ENCODE assay signal across 24 cellular contexts in genomic region chr4:163582688-163583087, GRCh38.
A peak's percentile ranks its signal among the peaks of the same experiment; 100 is the strongest.
DNase-seq lines count a peak whose midpoint lies in the region; ATAC-seq, FAIRE-seq and TF ChIP-seq lines count a peak whose summit lies in the region.
"Had no signal": no experiment of that assay in that cellular context is flagged by ENCODE, and none has a peak within 500 bp of the region (broad histone marks: within the 10 kb centered on the region; RNA-seq: fewer than 3 reads in every experiment).

No MANE protein-coding gene starts in this region.

- H3K4me3 ChIP-seq in OCI-LY1 (ENCODE audit: low read depth, low read length, poor library complexity, severe bottlenecking) = no peak overlapping the region
- no peak overlapping the region for H3K4me3 ChIP-seq in H1 (ENCODE audit: extremely low read depth in 1 of 4, insufficient read depth in 2 of 4, low read depth in 3 of 4, low read length in 4 of 4)
- H3K4me3 ChIP-seq: MG63 had no signal

- CTCF ChIA-PET in H1 (lab: Charles Lee; ENCODE audit: partially characterized antibody) = no interaction called here

- no peaks in the 10 kb centered on the region for H3K27me3 Mint-ChIP-seq in stimulated activated naive B cell treated with anti-CD40 and anti-IgM and Interleukin-4, amounts not matched to agents 10 μg/mL and 1 μg/mL and 100 μg/mL, for 72 hours

- peak overlapping the region; percentile 58 to 61 for H3K4me3 Mint-ChIP-seq in stimulated activated naive B cell treated with anti-CD40 and anti-IgM and Interleukin-4, amounts not matched to agents 10 μg/mL and 1 μg/mL and 100 μg/mL, for 72 hours
- H3K4me3 Mint-ChIP-seq: T-cell had no signal

- no peaks in the 10 kb centered on the region for H3F3A ChIP-seq in OCI-LY1 (ENCODE audit: insufficient read depth, low read length)

- intact Hi-C loops in sciatic nerve (cut with DNase I) = no loop called here

- no peak overlapping the region for H2BK15ac ChIP-seq in H1 (ENCODE audit: low read length)

- H4K8ac ChIP-seq in H1 (ENCODE audit: extremely low read depth, insufficient read depth, low read length) = no peak overlapping the region

- no peaks in the 10 kb centered on the region for H3K9me2 ChIP-seq in OCI-LY1 (ENCODE audit: low read depth, low read length)

- no peak for TF ChIP-seq POLR2A in H1 (IDR thresholded peaks at IDR 0.05; ENCODE audit: control extremely low read depth in 1 of 2, low read depth in 2 of 2, low read length in 2 of 2)

- H3K23me2 ChIP-seq in H1 (ENCODE audit: low read depth, low read length) = no peaks in the 10 kb centered on the region

- no peak overlapping the region for H3K4ac ChIP-seq in H1 (replicated peaks; ENCODE audit: insufficient read length, low read depth, low read length)

- H2BK120ac ChIP-seq in H1 (replicated peaks; ENCODE audit: low read depth, low read length) = no peak overlapping the region

- H2BK20ac ChIP-seq in H1 (ENCODE audit: low read length) = no peak overlapping the region

- TF ChIP-seq EP300 in H1 (IDR thresholded peaks at IDR 0.05; ENCODE audit: borderline replicate concordance in 1 of 2, low read depth in 2 of 2, low read length in 2 of 2) = no peak

- no peaks in the 10 kb centered on the region for H3K9me3 ChIP-seq in OCI-LY1 (ENCODE audit: low read length)
- peaks cover 2 to 5% of the 10 kb centered on the region in 2 experiments; a peak in 1 of 4 replicates for H3K9me3 ChIP-seq in H1 (ENCODE audit: insufficient read depth in 2 of 2, low read depth in 1 of 2, low read length in 1 of 2)
- H3K9me3 ChIP-seq: MG63 had no signal

- no peak overlapping the region for H3K18ac ChIP-seq in H1 (ENCODE audit: extremely low read depth, low read length)

- no peak overlapping the region for H2AK5ac ChIP-seq in H1 (ENCODE audit: low read depth, low read length)

- H3K36me3 ChIP-seq in OCI-LY1 (ENCODE audit: insufficient read depth, low read length) (no peaks in the 10 kb centered on the region), H1 (ENCODE audit: control insufficient read depth in 2 of 4, insufficient read depth in 4 of 4, low read length in 3 of 4) (no peaks in the 10 kb centered on the region)
- H3K36me3 ChIP-seq: MG63 had no signal

- whole genome bisulfite sequencing in H1 (ENCODE audit: extremely low coverage in 1 of 2, insufficient coverage in 1 of 2, insufficient read length in 1 of 2, insufficient replicate concordance in 2 of 2, low coverage in 1 of 2, low lambda C conversion rate in 2 of 2, missing lambda C conversion rate in 1 of 2), 2 experiments = 89% methylated on average over 2 of the region's 2 CpGs; no CpG with 5 or more reads in 1 of the 2 experiments

- no peaks in the 10 kb centered on the region for H4K20me1 ChIP-seq in OCI-LY1 (ENCODE audit: insufficient read depth, low read length)
- no peaks in the 10 kb centered on the region for H4K20me1 ChIP-seq in H1 (replicated peaks in 1 of 2; ENCODE audit: control insufficient read depth in 1 of 2, insufficient read depth in 2 of 2, low read length in 2 of 2)

- no peaks in the 10 kb centered on the region for H3K79me2 ChIP-seq in OCI-LY1 (ENCODE audit: insufficient read depth, low read length)
- H3K79me2 ChIP-seq in H1 (ENCODE audit: control insufficient read depth in 1 of 2, insufficient read depth in 2 of 2, low read length in 2 of 2) = no peaks in the 10 kb centered on the region

- no peak overlapping the region for H4K91ac ChIP-seq in H1 (replicated peaks; ENCODE audit: insufficient read length, low read length)

- H3K27me3 ChIP-seq in OCI-LY1 (ENCODE audit: insufficient read depth, low read length) (no peaks in the 10 kb centered on the region), H1 (replicated peaks in 1 of 4; ENCODE audit: control insufficient read depth in 3 of 4, extremely low read depth in 1 of 4, insufficient read depth in 3 of 4, low read length in 3 of 4) (no peaks in the 10 kb centered on the region)
- H3K27me3 ChIP-seq: MG63 had no signal

- H3K36me3 Mint-ChIP-seq in stimulated activated naive B cell treated with anti-CD40 and anti-IgM and Interleukin-4, amounts not matched to agents 10 μg/mL and 1 μg/mL and 100 μg/mL, for 72 hours = peaks cover 2 to 11% of the 10 kb centered on the region in 2 donors
- H3K36me3 Mint-ChIP-seq: T-cell had no signal

- no peak overlapping the region for H3K56ac ChIP-seq in H1 (replicated peaks; ENCODE audit: insufficient read length, low read depth, low read length)

- peaks cover 20 to 78% of the 10 kb centered on the region in 2 donors for H3K4me1 Mint-ChIP-seq in stimulated activated naive B cell treated with anti-CD40 and anti-IgM and Interleukin-4, amounts not matched to agents 10 μg/mL and 1 μg/mL and 100 μg/mL, for 72 hours

- no peak overlapping the region for H4K5ac ChIP-seq in H1 (ENCODE audit: insufficient read length, low read depth, low read length)

- no peak for FAIRE-seq in H1 (lab: Jason Lieb, UNC)
- FAIRE-seq: G401.6 had no signal

- no peak overlapping the region for H2BK12ac ChIP-seq in H1 (ENCODE audit: low read depth, low read length)

- H3K27ac ChIP-seq in OCI-LY1 (ENCODE audit: low read depth, low read length, poor library complexity, severe bottlenecking) (no peak overlapping the region), H1 (ENCODE audit: low read depth, low read length) (no peak overlapping the region)
- H3K27ac ChIP-seq: KMS-11, RWPE1 had no signal

- TF ChIP-seq CTCF in OCI-LY1 (IDR thresholded peaks at IDR 0.05; ENCODE audit: low read length) (no peak), H1 (IDR thresholded peaks at IDR 0.05; ENCODE audit: control extremely low read depth in 1 of 3, insufficient read depth in 1 of 3, low read depth in 1 of 3, low read length in 3 of 3) (no peak)

- POLR2A ChIA-PET in H1 (lab: Charles Lee; ENCODE audit: partially characterized antibody) = no interaction called here

- H3K9ac ChIP-seq in OCI-LY1 (ENCODE audit: low read length) = no peak overlapping the region
- no peak overlapping the region for H3K9ac ChIP-seq in H1 (replicated peaks in 1 of 4; ENCODE audit: extremely low read depth in 1 of 4, low read depth in 3 of 4, low read length in 3 of 4)
- H3K9ac ChIP-seq: KMS-11 had no signal

- no peak overlapping the region for H3K4me2 ChIP-seq in OCI-LY1 (ENCODE audit: low read length)
- no peak overlapping the region for H3K4me2 ChIP-seq in H1 (ENCODE audit: insufficient read depth in 1 of 2, low read depth in 2 of 2, low read length in 2 of 2)
- H3K4me2 ChIP-seq: KMS-11 had no signal

- H2BK5ac ChIP-seq in H1 (ENCODE audit: low read depth, low read length) = no peak overlapping the region

- H3K79me1 ChIP-seq in H1 (ENCODE audit: low read depth, low read length) = no peaks in the 10 kb centered on the region

- H3K14ac ChIP-seq in H1 (ENCODE audit: insufficient read length) = no peak overlapping the region

- peak; percentile 15 for DNase-seq in HS-5 (ENCODE audit: low read depth)
- no peak for DNase-seq in H1 (ENCODE audit: low read depth in 1 of 2, low spot score in 2 of 2)
- DNase-seq in stimulated activated naive B cell treated with anti-CD40 and anti-IgM and Interleukin-4, amounts not matched to agents 10 μg/mL and 1 μg/mL and 100 μg/mL, for 72 hours = no peak
- DNase-seq in NCI-H2227 (lab: John Stamatoyannopoulos, UW; ENCODE audit: unreplicated experiment) = no peak
- DNase-seq in sciatic nerve (ENCODE audit: low spot score) = no peak
- DNase-seq: C1 segment of cervical spinal cord; DMS 273 treated with DMSO at 0.1 percent for 48 hours; DND-41; H7; MG63; NCI-H1048; NCI-H1436 treated with DMSO at 0.1 percent for 48 hours; NCI-H2029; NCI-H2171; NCI-H748 treated with DMSO at 0.1 percent for 48 hours; NK-92 treated with Interleukin-12 subunit alpha and Interleukin-12 subunit beta, amount 100 ng/mL, for 24 hours; SIG-M5; T-cell had no signal

- peak in 1 of 2 donors; percentile 45 for ATAC-seq in stimulated activated naive B cell treated with anti-CD40 and anti-IgM and Interleukin-4, amounts not matched to agents 10 μg/mL and 1 μg/mL and 100 μg/mL, for 72 hours (replicated peaks)
- ATAC-seq in GM21786 (IDR thresholded peaks at IDR 0.05; ENCODE audit: unreplicated experiment) = no peak
- ATAC-seq in sciatic nerve = no peak
- ATAC-seq: SK-N-SH treated with all-trans-retinoic acid at 6 μM for 48 hours, T-cell had no signal

- H3K4me1 ChIP-seq in OCI-LY1 (ENCODE audit: insufficient read depth, low read length, severe bottlenecking) = peaks cover under 1% of the 10 kb centered on the region
- no peaks in the 10 kb centered on the region for H3K4me1 ChIP-seq in H1 (replicated peaks in 1 of 4; ENCODE audit: control insufficient read depth in 3 of 4, insufficient read depth in 4 of 4, low read length in 3 of 4)

- peaks cover 0 to 3% of the 10 kb centered on the region in 2 donors for H3K9me3 Mint-ChIP-seq in stimulated activated naive B cell treated with anti-CD40 and anti-IgM and Interleukin-4, amounts not matched to agents 10 μg/mL and 1 μg/mL and 100 μg/mL, for 72 hours

- no peak overlapping the region for H3K23ac ChIP-seq in H1 (ENCODE audit: insufficient read length)

- TF ChIP-seq RAD21 in H1 (IDR thresholded peaks at IDR 0.05 in 1 of 2, conservative IDR thresholded peaks at IDR 0.05 in 1 of 2; ENCODE audit: low read depth in 2 of 2, low read length in 2 of 2) = no peak

- H2AFZ ChIP-seq in OCI-LY1 (ENCODE audit: low read length) (0 out of 2 replicates have a peak overlapping the region, but pooled peaks have one; percentile 42), H1 (ENCODE audit: low read length) (0 out of 2 replicates have a peak overlapping the region, but pooled peaks have one; percentile 50)

- H3K27ac Mint-ChIP-seq in stimulated activated naive B cell treated with anti-CD40 and anti-IgM and Interleukin-4, amounts not matched to agents 10 μg/mL and 1 μg/mL and 100 μg/mL, for 72 hours = peak overlapping the region; percentile 92
- H3K27ac Mint-ChIP-seq: T-cell had no signal

TF ChIP-seq in H1, 55 proteins besides CTCF, POLR2A, EP300 and RAD21 (continues in another document):
- no peak for TF ChIP-seq MAFK (IDR thresholded peaks at IDR 0.05; ENCODE audit: low read depth, low read length)
- TF ChIP-seq SUZ12 (IDR thresholded peaks at IDR 0.05; ENCODE audit: low read length) = no peak
- TF ChIP-seq RNF2 (IDR thresholded peaks at IDR 0.05; ENCODE audit: borderline replicate concordance, low read depth, low read length, missing control alignments, poor library complexity, severe bottlenecking) = no peak
- TF ChIP-seq NRF1 (IDR thresholded peaks at IDR 0.05; ENCODE audit: low read depth, low read length) = no peak
- no peak for TF ChIP-seq CBX5 (IDR thresholded peaks at IDR 0.05; ENCODE audit: low read depth, low read length)
- no peak for TF ChIP-seq ATF3 (IDR thresholded peaks at IDR 0.05; ENCODE audit: insufficient read depth, low read depth, low read length)
- TF ChIP-seq KDM4A (IDR thresholded peaks at IDR 0.05; ENCODE audit: low read depth, low read length, severe bottlenecking) = no peak
- TF ChIP-seq CREB1 (IDR thresholded peaks at IDR 0.05) = no peak
- no peak for TF ChIP-seq TEAD4 (IDR thresholded peaks at IDR 0.05; ENCODE audit: low read depth, low read length)
- no peak for TF ChIP-seq TAF1 (IDR thresholded peaks at IDR 0.05; ENCODE audit: low read depth, low read length)
